In the genomic region with DNA sequence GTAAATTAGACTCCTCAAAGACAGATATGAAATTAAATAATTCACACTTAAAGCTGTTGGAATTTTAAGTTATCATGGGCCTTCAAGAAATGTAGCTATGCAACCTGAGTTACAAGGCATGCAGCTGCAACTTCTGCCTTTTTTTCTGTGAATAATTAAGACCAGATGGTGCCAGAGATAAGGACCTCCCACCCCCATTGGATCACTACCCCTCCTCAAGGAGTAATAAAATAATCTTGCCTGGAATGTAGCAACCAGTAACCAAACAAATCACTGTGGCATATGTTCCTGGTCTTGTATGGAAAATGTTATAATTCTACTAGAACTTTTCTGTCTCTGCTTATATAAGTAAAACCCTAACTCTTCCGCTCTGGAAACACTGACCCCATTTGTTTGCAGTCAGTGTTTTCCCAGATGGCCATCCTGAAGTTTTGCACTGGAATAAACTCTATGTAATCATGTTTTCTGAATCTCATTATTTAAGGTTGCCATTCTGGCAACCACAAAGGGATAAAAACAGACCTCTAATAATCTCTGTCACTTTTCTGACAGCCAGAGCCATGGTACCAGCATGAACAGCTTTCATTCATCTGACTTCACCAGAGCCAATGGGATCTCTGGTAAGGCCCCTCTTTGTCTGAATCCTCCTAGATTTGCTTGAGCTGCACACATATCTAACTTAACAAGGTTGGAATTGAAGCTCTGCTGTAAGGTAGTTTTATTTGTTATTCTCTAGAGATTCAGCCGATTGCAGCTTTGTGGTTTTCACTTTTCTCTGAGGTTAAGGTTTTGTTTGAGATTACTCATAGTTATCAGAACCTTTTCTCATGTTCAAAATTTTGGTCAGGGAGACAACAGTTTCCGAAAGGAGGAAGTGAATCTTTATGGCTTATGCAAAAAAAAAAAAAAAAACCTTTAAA, we compare ENCODE assay signal across 8 cellular contexts.
DNase-seq lines count a peak whose midpoint lies in the region; ATAC-seq lines count a peak whose summit lies in the region.

No MANE protein-coding gene starts in this region.

- ATAC-seq in GM18517 (IDR thresholded peaks at IDR 0.05; ENCODE audit: unreplicated experiment): peak; percentile 100
- ATAC-seq in GM21737 (IDR thresholded peaks at IDR 0.05; ENCODE audit: unreplicated experiment): peak; percentile 100
- ATAC-seq in HG03565 (IDR thresholded peaks at IDR 0.05; ENCODE audit: unreplicated experiment): peak; percentile 100

- DNase-seq in glomerular visceral epithelial cell (ENCODE audit: extremely low spot score) (peak; percentile 32), COLO829 (ENCODE audit: low spot score) (no peak), DMS53 (lab: John Stamatoyannopoulos, UW) (no peak), DMS79 (lab: John Stamatoyannopoulos, UW) (no peak), dedifferentiated amniotic fluid mesenchymal stem cell (ENCODE audit: extremely low spot score) (no peak)
